ENCODE assay signal across 24 cellular contexts in the genomic region with DNA sequence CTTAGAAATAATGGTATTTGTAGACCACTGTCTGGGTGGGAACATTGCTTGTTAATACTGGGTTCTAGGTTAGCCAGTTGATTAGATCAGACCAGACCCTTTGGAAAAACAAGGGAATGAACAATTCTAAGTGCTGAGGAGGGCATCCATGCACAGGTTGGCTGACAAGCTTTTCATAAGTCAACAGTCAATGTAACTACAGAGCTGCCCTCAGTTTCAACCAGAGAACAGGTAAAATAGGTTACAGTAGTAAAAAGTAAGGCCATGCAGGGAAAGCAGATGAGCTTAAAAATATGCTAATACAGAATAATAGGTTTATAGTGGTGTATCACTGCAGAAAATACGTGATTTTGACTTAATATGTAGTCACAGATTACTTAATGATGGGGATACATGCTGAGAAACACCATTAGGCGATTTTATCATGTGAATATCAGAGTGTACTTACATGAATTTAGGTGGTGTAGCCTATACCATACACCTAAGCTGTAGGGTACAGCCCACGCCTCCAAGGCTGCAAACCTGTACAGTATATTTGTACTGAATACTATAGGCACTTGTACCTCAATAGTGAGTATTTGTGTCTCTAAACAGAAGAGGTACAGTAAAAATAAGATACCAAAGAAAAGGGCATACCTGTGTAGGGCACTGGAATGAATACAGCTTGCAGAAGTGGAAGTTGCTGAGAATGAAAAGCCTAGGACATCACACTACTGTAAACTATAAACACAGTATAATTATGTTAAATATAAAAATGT. TPM values are rescaled to one million over a fixed set of nuclear protein-coding genes. Genes with fewer than 3 reads are reported as not detected.
DNase-seq lines count a peak whose midpoint lies in the region; ATAC-seq and TF ChIP-seq lines count a peak whose summit lies in the region.
"Had no signal": no experiment of that assay in that cellular context is flagged by ENCODE, and none has a peak within 500 bp of the region (broad histone marks: within the 10 kb centered on the region; RNA-seq: fewer than 3 reads in every experiment).

No MANE protein-coding gene starts in this region.

- peak; percentile 8 for ATAC-seq in stimulated activated naive CD8-positive, alpha-beta T cell treated with anti-CD3 and anti-CD28 coated beads, Interleukin-15, Interleukin-2, amounts not matched to agents 100 U/mL and 50 U/mL, for 24 hours
- no peak for ATAC-seq in GM21529 (IDR thresholded peaks at IDR 0.05; ENCODE audit: unreplicated experiment)
- ATAC-seq: natural killer cell had no signal

- H3K9me3 Mint-ChIP-seq in activated naive CD4-positive, alpha-beta T cell treated with anti-CD3 and anti-CD28 coated beads, Interleukin-2, amount 50 U/mL, for 24 hours = no peaks in the 10 kb centered on the region
- no peaks in the 10 kb centered on the region for H3K9me3 Mint-ChIP-seq in activated naive CD8-positive, alpha-beta T cell treated with anti-CD3 and anti-CD28 coated beads for 36 hours
- H3K9me3 Mint-ChIP-seq: natural killer cell had no signal

- H3K4me3 Mint-ChIP-seq in activated naive CD4-positive, alpha-beta T cell treated with anti-CD3 and anti-CD28 coated beads, Interleukin-2, amount 50 U/mL, for 24 hours = peak overlapping the region; percentile 7
- H3K4me3 Mint-ChIP-seq in activated naive CD8-positive, alpha-beta T cell treated with anti-CD3 and anti-CD28 coated beads for 36 hours = no peak overlapping the region
- H3K4me3 Mint-ChIP-seq: natural killer cell had no signal

- TF ChIP-seq POLR2A in NB4 (IDR thresholded peaks at IDR 0.05; ENCODE audit: extremely low read depth, insufficient read length) = peak; percentile 9

- peaks cover 32% of the 10 kb centered on the region for H3K4me1 Mint-ChIP-seq in activated naive CD4-positive, alpha-beta T cell treated with anti-CD3 and anti-CD28 coated beads, Interleukin-2, amount 50 U/mL, for 24 hours
- peaks cover 15% of the 10 kb centered on the region for H3K4me1 Mint-ChIP-seq in activated naive CD8-positive, alpha-beta T cell treated with anti-CD3 and anti-CD28 coated beads for 36 hours

- peaks cover 24% of the 10 kb centered on the region for H3K36me3 Mint-ChIP-seq in activated naive CD4-positive, alpha-beta T cell treated with anti-CD3 and anti-CD28 coated beads, Interleukin-2, amount 50 U/mL, for 24 hours
- peaks cover 42% of the 10 kb centered on the region for H3K36me3 Mint-ChIP-seq in activated naive CD8-positive, alpha-beta T cell treated with anti-CD3 and anti-CD28 coated beads for 36 hours

- no peaks in the 10 kb centered on the region for H3K27me3 Mint-ChIP-seq in activated naive CD4-positive, alpha-beta T cell treated with anti-CD3 and anti-CD28 coated beads, Interleukin-2, amount 50 U/mL, for 24 hours
- peaks cover 3% of the 10 kb centered on the region for H3K27me3 Mint-ChIP-seq in activated naive CD8-positive, alpha-beta T cell treated with anti-CD3 and anti-CD28 coated beads for 36 hours

- peak overlapping the region; percentile 91 for H3K27ac Mint-ChIP-seq in activated naive CD4-positive, alpha-beta T cell treated with anti-CD3 and anti-CD28 coated beads, Interleukin-2, amount 50 U/mL, for 24 hours
- peak overlapping the region; percentile 46 for H3K27ac Mint-ChIP-seq in activated naive CD8-positive, alpha-beta T cell treated with anti-CD3 and anti-CD28 coated beads for 36 hours

- no peak for DNase-seq in activated naive CD4-positive, alpha-beta T cell treated with Interleukin-2 at 50 U/mL for 16 hours
- DNase-seq in NB4 (ENCODE audit: low read depth) (peak; percentile 23), NCI-H128 (lab: John Stamatoyannopoulos, UW; ENCODE audit: unreplicated experiment) (no peak)
- no peak for DNase-seq in activated naive CD8-positive, alpha-beta T cell treated with anti-CD3 and anti-CD28 coated beads for 36 hours
- no peak for DNase-seq in stimulated activated naive CD8-positive, alpha-beta T cell treated with anti-CD3 and anti-CD28 coated beads, Interleukin-15, Interleukin-2, amounts not matched to agents 100 U/mL and 50 U/mL, for 24 hours
- DNase-seq in activated CD4-positive, alpha-beta T cell treated with anti-CD3 and anti-CD28 coated beads, Interleukin-2, amount 50 U/mL, for 4 hours = no peak
- DNase-seq: activated CD4-positive, alpha-beta T cell treated with anti-CD3 and anti-CD28 coated beads for 4 hours; activated effector memory CD4-positive, alpha-beta T cell treated with anti-CD3 and anti-CD28 coated beads, Interleukin-2, amount 50 U/mL, for 16 hours; brain microvascular endothelial cell; glutamatergic neuron; kidney; natural killer cell; NCI-H1048; NCI-H1694 treated with DMSO at 0.1 percent for 48 hours; NCI-H2171 treated with DMSO at 0.1 percent for 48 hours; NCI-H524 treated with DMSO at 0.1 percent for 48 hours; occipital lobe; stimulated activated CD4-positive, alpha-beta T cell treated with anti-CD3 and anti-CD28 coated beads, Interleukin-15, amount 100 ng/mL, for 24 hours; stomach; thyroid gland had no signal

- no peak for TF ChIP-seq CTCF in NB4 (IDR thresholded peaks at IDR 0.05; ENCODE audit: low read depth, low read length)

- no peak overlapping the region for H3K4me3 ChIP-seq in NB4 (ENCODE audit: low read depth, low read length)
- H3K4me3 ChIP-seq: stomach, thyroid gland, vagina had no signal

RNA-seq across cellular contexts. Expression of a gene that starts 6.1 kb away (rescaled TPM):
- under 1 TPM; 0.21 to 0.28 TPM for total RNA-seq in activated naive CD8-positive, alpha-beta T cell treated with anti-CD3 and anti-CD28 coated beads for 36 hours
- total RNA-seq: epithelial cell of proximal tubule had no signal

RNA-seq across cellular contexts. Expression of a gene that starts 25.7 kb away (rescaled TPM):
- total RNA-seq in activated naive CD8-positive, alpha-beta T cell treated with anti-CD3 and anti-CD28 coated beads for 36 hours = 1,000 to 10,000 TPM; 4,728 to 4,890 TPM
